8 cellular contexts compared by ENCODE assay signal in the genomic region with DNA sequence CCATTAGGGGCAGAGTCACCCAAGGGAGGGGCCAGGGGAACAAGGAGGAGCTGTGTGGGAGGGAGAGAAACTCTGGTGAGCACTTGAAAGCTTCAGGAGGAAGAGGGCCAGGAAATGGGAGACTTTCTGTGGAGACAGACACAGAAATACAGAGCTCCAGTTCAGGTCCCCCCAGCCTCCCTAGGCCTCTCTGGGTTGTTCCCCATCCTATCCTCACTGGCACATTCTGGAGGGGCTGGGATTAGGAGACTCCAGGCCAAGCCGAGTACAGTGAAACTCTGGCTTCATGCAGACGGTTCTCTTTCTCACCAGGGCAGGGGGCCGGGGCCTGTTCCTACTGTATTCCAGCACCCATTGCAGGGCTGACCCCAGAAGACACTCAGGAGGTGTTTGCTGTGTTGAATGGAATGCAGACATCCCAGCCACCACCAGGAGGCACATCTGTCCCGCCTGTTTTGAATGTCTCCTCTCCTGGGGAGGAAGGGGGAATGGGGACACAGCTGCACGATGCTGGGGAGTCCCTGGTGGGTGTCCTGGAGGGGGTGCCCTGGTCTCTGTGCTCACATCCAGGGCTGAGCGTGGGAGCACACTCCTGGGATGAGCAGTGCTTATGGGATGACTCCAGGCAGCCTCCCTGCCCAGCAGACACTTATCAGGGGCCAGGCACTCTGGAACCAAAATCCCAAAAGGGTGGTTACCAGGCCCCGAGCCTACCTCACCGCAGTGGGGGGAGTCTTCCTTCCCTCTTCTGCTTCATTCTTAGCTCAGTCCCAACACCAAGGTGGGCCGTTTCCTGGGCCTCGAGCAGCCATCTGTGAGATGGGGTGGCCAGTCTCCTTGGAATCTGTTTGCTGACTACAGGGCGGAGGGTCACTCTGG. TPM values are rescaled to one million over a fixed set of nuclear protein-coding genes. Genes with fewer than 3 reads are reported as not detected.
DNase-seq lines count a peak whose midpoint lies in the region; ATAC-seq and TF ChIP-seq lines count a peak whose summit lies in the region.

No MANE protein-coding gene starts in this region.

- no peaks in the 10 kb centered on the region for H4K20me1 ChIP-seq in H9 (ENCODE audit: control insufficient read depth, insufficient read depth, insufficient read length)

- no peak overlapping the region for H2BK20ac ChIP-seq in H9 (ENCODE audit: low read depth, low read length, poor library complexity, severe bottlenecking)

- no peak overlapping the region for H2AFZ ChIP-seq in H9 (ENCODE audit: low read length)

- H2BK12ac ChIP-seq in H9 (ENCODE audit: insufficient read length, low read depth, low read length) = no peak overlapping the region

- H3K23me2 ChIP-seq in H9 (ENCODE audit: insufficient read length, low read depth, low read length, poor library complexity, severe bottlenecking) = no peaks in the 10 kb centered on the region

- TF ChIP-seq CTCF in AG09309 (IDR thresholded peaks at IDR 0.05; ENCODE audit: control insufficient read depth, insufficient read depth, low read depth, low read length, missing control alignments) (peak; percentile 81), H9 (conservative IDR thresholded peaks at IDR 0.05) (peak; percentile 78)

- no peak overlapping the region for H3K4ac ChIP-seq in H9 (ENCODE audit: low read depth, low read length)

- no peak overlapping the region for H4K5ac ChIP-seq in H9 (ENCODE audit: insufficient read length, low read depth, low read length)

- H3K4me3 Mint-ChIP-seq in H9 = no peak overlapping the region

- no peaks in the 10 kb centered on the region for H3K9me3 ChIP-seq in H9 (ENCODE audit: control insufficient read depth, low read depth, low read length)

- DNase-seq in AG09309 (ENCODE audit: low read depth) (no peak), H9 (peak; percentile 80), iPS-NIHi7 (ENCODE audit: extremely low spot score) (peak; percentile 71), RKO (ENCODE audit: low spot score) (no peak), NCI-H2107 (lab: John Stamatoyannopoulos, UW) (no peak), SK-N-DZ (ENCODE audit: low spot score) (no peak)

- H3K4me1 Mint-ChIP-seq in H9 = peaks cover 5 to 10% of the 10 kb centered on the region in 2 experiments

- H3K9ac ChIP-seq in H9 (ENCODE audit: extremely low read depth, insufficient read length, low read length) = no peak overlapping the region

- H2BK15ac ChIP-seq in H9 (ENCODE audit: low read depth, low read length) = no peak overlapping the region

- H2BK5ac ChIP-seq in H9 (ENCODE audit: insufficient read length, low read length) = no peak overlapping the region

- H2AK5ac ChIP-seq in H9 (ENCODE audit: insufficient read length, low read length) = no peak overlapping the region

- H3K4me3 ChIP-seq in AG09309 (ENCODE audit: control insufficient read depth, low read depth, low read length) = no peak overlapping the region

- no peak overlapping the region for H3K14ac ChIP-seq in H9 (ENCODE audit: insufficient read depth, low read length)

- H3K79me2 ChIP-seq in H9 (ENCODE audit: insufficient read depth, low read length) = no peaks in the 10 kb centered on the region

- no peaks in the 10 kb centered on the region for H3K4me1 ChIP-seq in H9 (ENCODE audit: insufficient read depth, low read length)

- no peak overlapping the region for H3K23ac ChIP-seq in H9 (ENCODE audit: insufficient read length, low read depth, low read length)

- no peak overlapping the region for H3K56ac ChIP-seq in H9 (ENCODE audit: insufficient read length, low read depth, low read length)

- WGBS in H9 (ENCODE audit: extremely low coverage, insufficient read length, low lambda C conversion rate) = no CpG with 5 or more reads among the region's 11 CpGs

- H3T11ph ChIP-seq in H9 (ENCODE audit: low read length) = no peak overlapping the region

- no peak overlapping the region for H3K18ac ChIP-seq in H9 (ENCODE audit: insufficient read length, low read depth, low read length)

- H3K79me1 ChIP-seq in H9 (ENCODE audit: insufficient read depth, low read depth, low read length, poor library complexity, severe bottlenecking) = no peaks in the 10 kb centered on the region

- H3K27ac Mint-ChIP-seq in H9 = no peak overlapping the region

- peaks cover 13% of the 10 kb centered on the region for H3K27me3 Mint-ChIP-seq in H9 (ENCODE audit: low read depth)

- no peak overlapping the region for H4K91ac ChIP-seq in H9 (ENCODE audit: insufficient read length, low read depth, low read length)

- no peaks in the 10 kb centered on the region for H3K27me3 ChIP-seq in H9 (ENCODE audit: insufficient read depth, low read length)

- H3K27ac ChIP-seq in H9 (ENCODE audit: insufficient read length, low read depth, low read length) (no peak overlapping the region), angular gyrus (ENCODE audit: low read depth, low read length) (peak overlapping the region; percentile 27)

- no peaks in the 10 kb centered on the region; a peak in 1 of 5 replicates for H3K9me3 Mint-ChIP-seq in H9

- no peak overlapping the region for H3K4me2 ChIP-seq in H9 (ENCODE audit: insufficient read depth, insufficient read length, low read length)

- no peak overlapping the region for H2BK120ac ChIP-seq in H9 (ENCODE audit: low read depth, low read length, poor library complexity, severe bottlenecking)

- no peak overlapping the region for H4K8ac ChIP-seq in H9 (replicated peaks; ENCODE audit: insufficient read length, low read depth, low read length)

- no peaks in the 10 kb centered on the region for H3K36me3 Mint-ChIP-seq in H9 (ENCODE audit: insufficient read depth in 1 of 3, low read depth in 3 of 3)

- ATAC-seq in HG02884 (IDR thresholded peaks at IDR 0.05; ENCODE audit: unreplicated experiment) = no peak

RNA-seq across cellular contexts. Expression of a gene that starts 5.5 kb away (rescaled TPM):
- total RNA-seq in H9 (2021) = not detected in 2 replicates
- polyA plus RNA-seq in SK-N-DZ (2014; cell fraction: cytosol; rRNA removed) = not detected in 2 replicates
- not detected in 2 replicates for polyA plus RNA-seq in SK-N-DZ (2014; cell fraction: nucleus; rRNA removed)

RNA-seq across cellular contexts. Expression of a gene that starts 15.2 kb away (rescaled TPM):
- total RNA-seq in H9 (2021) = not detected in 2 replicates
- polyA plus RNA-seq in SK-N-DZ (2014; cell fraction: cytosol; rRNA removed) = not detected in 2 replicates
- not detected in 2 replicates for polyA plus RNA-seq in SK-N-DZ (2014; cell fraction: nucleus; rRNA removed)

RNA-seq across cellular contexts. Expression of a gene that starts 23.7 kb away (rescaled TPM):
- total RNA-seq in H9 (2021) = not detected in 2 replicates
- polyA plus RNA-seq in SK-N-DZ (2014; cell fraction: cytosol; rRNA removed) = not detected in 2 replicates
- not detected in 2 replicates for polyA plus RNA-seq in SK-N-DZ (2014; cell fraction: nucleus; rRNA removed)

RNA-seq across cellular contexts. Expression of a gene that starts 43.2 kb away (rescaled TPM):
- not detected in 2 replicates for total RNA-seq in H9 (2021)
- not detected in 2 replicates for polyA plus RNA-seq in SK-N-DZ (2014; cell fraction: cytosol; rRNA removed)
- not detected in 2 replicates for polyA plus RNA-seq in SK-N-DZ (2014; cell fraction: nucleus; rRNA removed)

Comparison
In these comparisons a context has a peak if more than half of its experiments do, and no peak if none do; other contexts are left out.
1. DNase-seq: peak in H9 (single experiment) and iPS-NIHi7 (single experiment); none in AG09309 (single experiment), RKO (single experiment), NCI-H2107 (single experiment) and SK-N-DZ (single experiment).